Comparison of ENCODE assay signal across 15 cellular contexts in genomic region chr7:142788303-142789286, GRCh38. TPM values are rescaled to one million over a fixed set of nuclear protein-coding genes. Genes with fewer than 3 reads are reported as not detected.
DNase-seq lines count a peak whose midpoint lies in the region; ATAC-seq and TF ChIP-seq lines count a peak whose summit lies in the region.
"Had no signal": no experiment of that assay in that cellular context is flagged by ENCODE, and none has a peak within 500 bp of the region (broad histone marks: within the 10 kb centered on the region; RNA-seq: fewer than 3 reads in every experiment).

No MANE protein-coding gene starts in this region.

- peaks cover 34% of the 10 kb centered on the region for H3K4me1 ChIP-seq in CD4-positive, CD25-positive, alpha-beta regulatory T cell (ENCODE audit: control insufficient read depth, insufficient read depth, low read length, poor library complexity, severe bottlenecking)
- peaks cover 14 to 19% of the 10 kb centered on the region in 2 donors for H3K4me1 ChIP-seq in naive thymus-derived CD4-positive, alpha-beta T cell (ENCODE audit: control insufficient read depth in 2 of 2, insufficient read depth in 2 of 2, low read length in 2 of 2)
- no peaks in the 10 kb centered on the region for H3K4me1 ChIP-seq in tibial nerve
- H3K4me1 ChIP-seq: thyroid gland had no signal

- H3K27ac Mint-ChIP-seq in CD4-positive, CD25-positive, alpha-beta regulatory T cell = peak overlapping the region; percentile 85 to 100 (median 99)
- peak overlapping the region; percentile 98 for H3K27ac Mint-ChIP-seq in activated T-helper 17 cell treated with anti-CD3 and anti-CD28 coated beads, Interleukin-2, amount 50 U/mL, for 72 hours
- H3K27ac Mint-ChIP-seq in naive thymus-derived CD4-positive, alpha-beta T cell = peak overlapping the region; percentile 95 to 100 (median 99)

- H3K9me3 ChIP-seq in CD4-positive, CD25-positive, alpha-beta regulatory T cell (ENCODE audit: control insufficient read depth in 2 of 2, low read length in 2 of 2) = no peaks in the 10 kb centered on the region
- peaks cover 12% of the 10 kb centered on the region for H3K9me3 ChIP-seq in KOPT-K1 (ENCODE audit: insufficient read depth, low read length, poor library complexity, severe bottlenecking)
- no peaks in the 10 kb centered on the region for H3K9me3 ChIP-seq in naive thymus-derived CD4-positive, alpha-beta T cell (ENCODE audit: control insufficient read depth in 2 of 3, low read length in 3 of 3)
- H3K9me3 ChIP-seq in tibial nerve = no peaks in the 10 kb centered on the region
- H3K9me3 ChIP-seq: thyroid gland had no signal

- peaks cover 6% of the 10 kb centered on the region for H3K27me3 Mint-ChIP-seq in CD4-positive, CD25-positive, alpha-beta regulatory T cell
- H3K27me3 Mint-ChIP-seq in activated T-helper 17 cell treated with anti-CD3 and anti-CD28 coated beads, Interleukin-2, amount 50 U/mL, for 72 hours = no peaks in the 10 kb centered on the region
- peaks cover 0 to 3% (median 0%) of the 10 kb centered on the region in 5 donors for H3K27me3 Mint-ChIP-seq in naive thymus-derived CD4-positive, alpha-beta T cell

- TF ChIP-seq CTCF in tibial nerve (IDR thresholded peaks at IDR 0.05) = no peak

- peaks cover 53% of the 10 kb centered on the region for H3K36me3 Mint-ChIP-seq in CD4-positive, CD25-positive, alpha-beta regulatory T cell
- H3K36me3 Mint-ChIP-seq in activated T-helper 17 cell treated with anti-CD3 and anti-CD28 coated beads, Interleukin-2, amount 50 U/mL, for 72 hours (ENCODE audit: low read depth) = peaks cover 79% of the 10 kb centered on the region
- H3K36me3 Mint-ChIP-seq in naive thymus-derived CD4-positive, alpha-beta T cell = peaks cover 5 to 56% (median 54%) of the 10 kb centered on the region in 5 donors

- H3K9me3 Mint-ChIP-seq in CD4-positive, CD25-positive, alpha-beta regulatory T cell = peaks cover 0 to 6% (median 0%) of the 10 kb centered on the region in 7 donors
- no peaks in the 10 kb centered on the region for H3K9me3 Mint-ChIP-seq in activated T-helper 17 cell treated with anti-CD3 and anti-CD28 coated beads, Interleukin-2, amount 50 U/mL, for 72 hours
- peaks cover 0 to 8% (median 0%) of the 10 kb centered on the region in 11 donors for H3K9me3 Mint-ChIP-seq in naive thymus-derived CD4-positive, alpha-beta T cell

- no peaks in the 10 kb centered on the region for H3K27me3 ChIP-seq in CD4-positive, CD25-positive, alpha-beta regulatory T cell (ENCODE audit: control insufficient read depth, insufficient read depth, low read length)
- H3K27me3 ChIP-seq in naive thymus-derived CD4-positive, alpha-beta T cell (ENCODE audit: control insufficient read depth in 2 of 2, insufficient read depth in 2 of 2, low read length in 2 of 2) = no peaks in the 10 kb centered on the region
- H3K27me3 ChIP-seq in tibial nerve = no peaks in the 10 kb centered on the region
- H3K27me3 ChIP-seq: thyroid gland had no signal

- peaks cover 40% of the 10 kb centered on the region for H3K36me3 ChIP-seq in CD4-positive, CD25-positive, alpha-beta regulatory T cell (ENCODE audit: control insufficient read depth, insufficient read depth, low read length)
- H3K36me3 ChIP-seq in KOPT-K1 (ENCODE audit: insufficient read depth, low read length) = peaks cover 68% of the 10 kb centered on the region
- H3K36me3 ChIP-seq in naive thymus-derived CD4-positive, alpha-beta T cell (ENCODE audit: control insufficient read depth in 2 of 3, insufficient read depth in 3 of 3, low read length in 3 of 3) = peaks cover 0 to 32% (median 0%) of the 10 kb centered on the region in 3 experiments
- H3K36me3 ChIP-seq in tibial nerve = no peaks in the 10 kb centered on the region
- H3K36me3 ChIP-seq: thyroid gland had no signal

- ATAC-seq in CD4-positive, CD25-positive, alpha-beta regulatory T cell (ENCODE audit: low read depth in 2 of 2) = no peak
- no peak for ATAC-seq in activated T-helper 17 cell treated with anti-CD3 and anti-CD28 coated beads, Interleukin-2, amount 50 U/mL, for 72 hours (replicated peaks)
- no peak for ATAC-seq in naive thymus-derived CD4-positive, alpha-beta T cell
- ATAC-seq in GM21528 (IDR thresholded peaks at IDR 0.05; ENCODE audit: low FRiP score, unreplicated experiment) = no peak
- ATAC-seq: Right ventricle myocardium inferior had no signal

- no peak for TF ChIP-seq POLR2A in tibial nerve (IDR thresholded peaks at IDR 0.05)

- DNase-seq in CD4-positive, CD25-positive, alpha-beta regulatory T cell = peak in 2 of 3 donors; percentile 26 to 41
- peak in 5 of 9 donors; percentile 7 to 33 (median 18) for DNase-seq in naive thymus-derived CD4-positive, alpha-beta T cell
- DNase-seq in RKO (ENCODE audit: low spot score) = no peak
- DNase-seq in tibial nerve (ENCODE audit: low spot score in 2 of 2) = no peak
- DNase-seq in NCI-H2227 treated with DMSO at 0.1 percent for 48 hours (lab: John Stamatoyannopoulos, UW) = no peak
- DNase-seq: HCEC 1CT, Karpas-422, NCI-H526, thyroid gland had no signal

- peak overlapping the region; percentile 98 to 100 (median 99) for H3K4me3 Mint-ChIP-seq in CD4-positive, CD25-positive, alpha-beta regulatory T cell
- H3K4me3 Mint-ChIP-seq in activated T-helper 17 cell treated with anti-CD3 and anti-CD28 coated beads, Interleukin-2, amount 50 U/mL, for 72 hours = peak overlapping the region; percentile 92
- peak overlapping the region; percentile 91 to 100 (median 98) for H3K4me3 Mint-ChIP-seq in naive thymus-derived CD4-positive, alpha-beta T cell

- peak overlapping the region; percentile 98 for H3K4me3 ChIP-seq in CD4-positive, CD25-positive, alpha-beta regulatory T cell (ENCODE audit: low read depth, low read length)
- H3K4me3 ChIP-seq in naive thymus-derived CD4-positive, alpha-beta T cell (ENCODE audit: low read length) = peak overlapping the region; percentile 96
- H3K4me3 ChIP-seq in tibial nerve = no peak overlapping the region
- H3K4me3 ChIP-seq: smooth muscle cell, thyroid gland had no signal

- peak overlapping the region; percentile 100 for H3K27ac ChIP-seq in CD4-positive, CD25-positive, alpha-beta regulatory T cell (ENCODE audit: insufficient read depth, low read length, poor library complexity, severe bottlenecking)
- peak overlapping the region; percentile 100 for H3K27ac ChIP-seq in KOPT-K1 (ENCODE audit: low read depth, low read length, poor library complexity, severe bottlenecking)
- peak overlapping the region; percentile 98 for H3K27ac ChIP-seq in naive thymus-derived CD4-positive, alpha-beta T cell (ENCODE audit: low read depth, low read length)
- H3K27ac ChIP-seq in tibial nerve = peak overlapping the region in 1 of 4 donors; percentile 45
- H3K27ac ChIP-seq: thyroid gland had no signal

- WGBS in tibial nerve, 2 donors = 84 to 92% methylated on average over 9 to 10 of the region's 10 CpGs

- intact Hi-C loops in naive thymus-derived CD4-positive, alpha-beta T cell (cut with micrococcal nuclease) = no loop called here

- peaks cover 9 to 26% (median 15%) of the 10 kb centered on the region in 4 donors for H3K4me1 Mint-ChIP-seq in CD4-positive, CD25-positive, alpha-beta regulatory T cell
- H3K4me1 Mint-ChIP-seq in activated T-helper 17 cell treated with anti-CD3 and anti-CD28 coated beads, Interleukin-2, amount 50 U/mL, for 72 hours = peaks cover 5% of the 10 kb centered on the region
- H3K4me1 Mint-ChIP-seq in naive thymus-derived CD4-positive, alpha-beta T cell = peaks cover 13 to 28% (median 21%) of the 10 kb centered on the region in 7 donors

- CTCF ChIA-PET in naive thymus-derived CD4-positive, alpha-beta T cell (lab: Charles Lee) = interaction anchor here (1.6 to 13.3 kb wide), 3 partner anchors 9 to 170 kb away, joined by 4 to 314 read pairs (median 16); no protein-coding TSS in a partner anchor

- POLR2A ChIA-PET in naive thymus-derived CD4-positive, alpha-beta T cell (lab: Charles Lee) = interaction anchor here (0.7 to 33.1 kb wide), 35 partner anchors 19 to 488 kb away, joined by 3 to 5102 read pairs (median 4); no protein-coding TSS in a partner anchor

- no peak for TF ChIP-seq EP300 in tibial nerve (IDR thresholded peaks at IDR 0.05)

RNA-seq across cellular contexts. Expression of gene PRSS2, which starts 17.8 kb away (rescaled TPM):
- 0.52 TPM for total RNA-seq in CD4-positive, CD25-positive, alpha-beta regulatory T cell
- 1 to 10 TPM; 1.5 to 3.2 (median 2.7) TPM for polyA plus RNA-seq in CD4-positive, CD25-positive, alpha-beta regulatory T cell
- not detected for total RNA-seq in activated T-helper 17 cell treated with anti-CD3 and anti-CD28 coated beads, Interleukin-2, amount 50 U/mL, for 72 hours
- not detected for total RNA-seq in naive thymus-derived CD4-positive, alpha-beta T cell
- polyA plus RNA-seq in naive thymus-derived CD4-positive, alpha-beta T cell = not detected
- 10 to 100 TPM in 2 of 4 donors, 1 to 10 TPM in 2; 2.5 to 78.0 (median 12.0) TPM for total RNA-seq in tibial nerve
- total RNA-seq: lung microvascular endothelial cell, Right ventricle myocardium inferior, smooth muscle cell, thyroid gland had no signal
- polyA plus RNA-seq: smooth muscle cell had no signal

RNA-seq across cellular contexts. Expression of gene PRSS1, which starts 39.3 kb away (rescaled TPM):
- total RNA-seq in CD4-positive, CD25-positive, alpha-beta regulatory T cell = not detected
- polyA plus RNA-seq in CD4-positive, CD25-positive, alpha-beta regulatory T cell = under 1 TPM in 1 of 4 donors, not detected in 3; 0.49 TPM
- not detected for total RNA-seq in activated T-helper 17 cell treated with anti-CD3 and anti-CD28 coated beads, Interleukin-2, amount 50 U/mL, for 72 hours
- not detected for total RNA-seq in naive thymus-derived CD4-positive, alpha-beta T cell
- polyA plus RNA-seq in naive thymus-derived CD4-positive, alpha-beta T cell = not detected
- total RNA-seq in tibial nerve = 10 to 100 TPM in 1 of 4 donors, 1 to 10 TPM in 3; 1.7 to 51.3 (median 4.8) TPM
- total RNA-seq: lung microvascular endothelial cell, Right ventricle myocardium inferior, smooth muscle cell had no signal
- polyA plus RNA-seq: smooth muscle cell had no signal

Comparison
In these comparisons a context has a peak if more than half of its experiments do, and no peak if none do; other contexts are left out.
1. DNase-seq: peak in CD4-positive, CD25-positive, alpha-beta regulatory T cell (2 of 3) and naive thymus-derived CD4-positive, alpha-beta T cell (5 of 9); none in RKO (single experiment), tibial nerve (0 of 2) and NCI-H2227 treated with DMSO at 0.1 percent for 48 hours (single experiment).
2. H3K4me3 ChIP-seq: peak in CD4-positive, CD25-positive, alpha-beta regulatory T cell (single experiment) and naive thymus-derived CD4-positive, alpha-beta T cell (single experiment); none in tibial nerve (0 of 4).
3. Peak in every context shown above with its lines, with median percentiles within 50 percentile points of each other: H3K27ac Mint-ChIP-seq and H3K4me3 Mint-ChIP-seq.